In the genomic region with DNA sequence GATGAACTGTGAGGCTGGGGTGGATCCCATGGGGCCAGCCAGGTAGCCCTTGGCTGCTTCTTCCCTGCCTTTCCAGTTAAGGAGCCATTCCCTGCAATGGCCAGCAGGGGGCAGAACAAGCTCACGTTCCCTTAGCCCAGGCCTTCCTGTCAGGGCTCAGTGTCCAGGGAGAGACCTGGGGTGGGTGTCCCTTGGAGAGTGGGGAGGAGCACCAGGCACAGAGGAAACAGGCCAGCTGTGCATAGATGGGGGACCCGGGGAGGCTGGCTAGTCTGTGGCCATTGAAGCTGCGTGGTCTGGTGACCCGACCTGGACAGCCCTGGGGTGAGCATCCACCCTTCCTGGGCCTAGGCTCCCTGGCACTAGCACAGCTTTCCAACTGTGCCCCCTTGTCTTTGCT, we compare ENCODE assay signal across 8 cellular contexts. TPM values are rescaled to one million over a fixed set of nuclear protein-coding genes. Genes with fewer than 3 reads are reported as not detected.
DNase-seq lines count a peak whose midpoint lies in the region; ATAC-seq and TF ChIP-seq lines count a peak whose summit lies in the region.

No MANE protein-coding gene starts in this region.

- H3K4me3 ChIP-seq in cardiac fibroblast (replicated peaks in 1 of 2; ENCODE audit: low read depth in 2 of 2, low read length in 2 of 2) = no peak overlapping the region

- DNase-seq in Daoy (ENCODE audit: low read depth) = peak; percentile 92
- DNase-seq in NCI-H2196 (lab: John Stamatoyannopoulos, UW; ENCODE audit: unreplicated experiment) = peak; percentile 83
- DNase-seq in activated CD4-positive, CD25-positive, alpha-beta regulatory T cell (lab: John Stamatoyannopoulos, UW) = peak; percentile 37 to 66 (median 57)
- DNase-seq in cardiac fibroblast (ENCODE audit: low read depth in 2 of 2) = peak; percentile 86 to 88
- peak; percentile 73 for DNase-seq in kidney glomerular epithelial cell (lab: John Stamatoyannopoulos, UW)
- DNase-seq in stimulated activated CD4-positive, alpha-beta T cell treated with anti-CD3 and anti-CD28 coated beads, Interleukin-2, amount 100 ng/mL, for 4 hours (ENCODE audit: low read depth) = peak; percentile 52

- TF ChIP-seq CTCF in cardiac fibroblast (IDR thresholded peaks at IDR 0.05; ENCODE audit: low read depth, low read length) = peak; percentile 96

- ATAC-seq in HG02798 (IDR thresholded peaks at IDR 0.05; ENCODE audit: poor library complexity, unreplicated experiment) = peak; percentile 80
- ATAC-seq in GM18519 (IDR thresholded peaks at IDR 0.05; ENCODE audit: low FRiP score, unreplicated experiment) = no peak

RNA-seq across cellular contexts. Expression of a gene that starts 13.2 kb away (rescaled TPM):
- total RNA-seq in Daoy (2014; rRNA removed; shearing (Covaris generic)) = not detected in 2 replicates

RNA-seq across cellular contexts. Expression of a gene that starts 36.1 kb away (rescaled TPM):
- 194 and 206 TPM in 2 replicates for total RNA-seq in Daoy (2014; rRNA removed; shearing (Covaris generic))
